8 cellular contexts compared by ENCODE assay signal in genomic region chr1:31645274-31645568, GRCh38. TPM values are rescaled to one million over a fixed set of nuclear protein-coding genes. Genes with fewer than 3 reads are reported as not detected.
A peak's percentile ranks its signal among the peaks of the same experiment; 100 is the strongest.
DNase-seq lines count a peak whose midpoint lies in the region; ATAC-seq, FAIRE-seq and TF ChIP-seq lines count a peak whose summit lies in the region.

No MANE protein-coding gene starts in this region.

- no peak overlapping the region for H2BK120ac ChIP-seq in neuronal stem cell (ENCODE audit: low read depth, low read length)

- peak overlapping the region; percentile 98 to 100 (median 100) for H3K27ac Mint-ChIP-seq in CD4-positive, alpha-beta memory T cell

- H3K36me3 Mint-ChIP-seq in CD4-positive, alpha-beta memory T cell, result peaks cover 0 to 11% of the 10 kb centered on the region in 2 donors

- ATAC-seq in GM21825 (IDR thresholded peaks at IDR 0.05; ENCODE audit: unreplicated experiment), result no peak

- H3K4me3 Mint-ChIP-seq in CD4-positive, alpha-beta memory T cell, result peak overlapping the region; percentile 97 to 100 (median 100)

- H2BK5ac ChIP-seq in neuronal stem cell (ENCODE audit: low read length), result no peak overlapping the region

- FAIRE-seq in GM19239 (lab: Jason Lieb, UNC), result no peak

- peak overlapping the region; percentile 81 for H3K4me2 ChIP-seq in neuronal stem cell (ENCODE audit: insufficient read depth, low read length, poor library complexity, severe bottlenecking)

- no peak overlapping the region for H2BK12ac ChIP-seq in neuronal stem cell (ENCODE audit: low read length)

- H2AK5ac ChIP-seq in neuronal stem cell (ENCODE audit: low read depth, low read length), result no peak overlapping the region

- no peak overlapping the region for H3K23ac ChIP-seq in neuronal stem cell (ENCODE audit: low read depth, low read length, poor library complexity)

- H3K36me3 ChIP-seq in CD4-positive, alpha-beta memory T cell (ENCODE audit: insufficient read depth, low read length), result no peaks in the 10 kb centered on the region
- H3K36me3 ChIP-seq in esophagus (ENCODE audit: control insufficient read depth in 2 of 2, insufficient read depth in 2 of 2, low read length in 1 of 2), result no peaks in the 10 kb centered on the region
- H3K36me3 ChIP-seq in neuronal stem cell (replicated peaks in 1 of 2; ENCODE audit: control insufficient read depth in 2 of 2, insufficient read depth in 2 of 2, low read length in 2 of 2), result no peaks in the 10 kb centered on the region

- intact Hi-C loops in CD4-positive, alpha-beta memory T cell (cut with micrococcal nuclease), result loop anchor here (10.0 kb wide), 1 partner anchor 1010 kb away; the partner anchor contains the start of genes RBBP4 and ZBTB8OS

- POLR2A ChIA-PET in CD4-positive, alpha-beta memory T cell (lab: Charles Lee; ENCODE audit: partially characterized antibody), result interaction anchor here (0.7 to 2.8 kb wide), 14 partner anchors 9 to 1006 kb away, joined by 3 to 14 read pairs (median 4); partner anchors contain the start of genes BSDC1, KHDRBS1, KPNA6 and PTP4A2
- POLR2A ChIA-PET in RWPE1 (lab: Yijun Ruan, JAX; ENCODE audit: low non-redundant PET), result interaction anchor here (0.6 to 1.4 kb wide), 2 partner anchors 12 to 17 kb away, joined by 3 to 5 read pairs; no protein-coding TSS in a partner anchor
- POLR2A ChIA-PET in HEK293T (lab: Yijun Ruan, JAX), result interaction anchor here (0.6 to 1.1 kb wide), 18 partner anchors 8 to 534 kb away, joined by 3 to 8 read pairs (median 3); partner anchors contain the start of gene TXLNA

- no peak overlapping the region for H3K9ac ChIP-seq in neuronal stem cell (ENCODE audit: low read depth, low read length, poor library complexity)

- H3K9me3 Mint-ChIP-seq in CD4-positive, alpha-beta memory T cell, result peaks cover 0 to 9% (median 0%) of the 10 kb centered on the region in 8 donors

- H3K79me1 ChIP-seq in neuronal stem cell (ENCODE audit: low read depth, low read length), result peaks cover 3% of the 10 kb centered on the region

- H3K27ac ChIP-seq in CD4-positive, alpha-beta memory T cell (ENCODE audit: low read depth, low read length), result peak overlapping the region; percentile 99
- H3K27ac ChIP-seq in RWPE1 (peak overlapping the region; percentile 97), esophagus (ENCODE audit: low read depth in 2 of 2, low read length in 1 of 2) (peak overlapping the region; percentile 88 to 99), neuronal stem cell (replicated peaks; ENCODE audit: low read length) (peak overlapping the region; percentile 94)

- peak overlapping the region; percentile 80 for H3K18ac ChIP-seq in neuronal stem cell (ENCODE audit: low read length)

- H3K4me3 ChIP-seq in CD4-positive, alpha-beta memory T cell (ENCODE audit: low read length in 2 of 2), result peak overlapping the region; percentile 72 to 74
- H3K4me3 ChIP-seq in esophagus (ENCODE audit: low read depth in 1 of 2, low read length in 2 of 2) (peak overlapping the region; percentile 85 to 90), neuronal stem cell (ENCODE audit: low read length in 2 of 2) (peak overlapping the region; percentile 61 to 97)

- H2AFZ ChIP-seq in neuronal stem cell (ENCODE audit: low read length), result peak overlapping the region; percentile 88

- H3K9me3 ChIP-seq in CD4-positive, alpha-beta memory T cell (ENCODE audit: control insufficient read depth in 1 of 2, low read length in 2 of 2), result no peaks in the 10 kb centered on the region
- no peaks in the 10 kb centered on the region for H3K9me3 ChIP-seq in esophagus (ENCODE audit: control insufficient read depth in 2 of 2, insufficient read depth in 1 of 2, low read depth in 1 of 2, low read length in 1 of 2)
- H3K9me3 ChIP-seq in neuronal stem cell (replicated peaks in 1 of 2; ENCODE audit: control insufficient read depth in 2 of 2, insufficient read depth in 1 of 2, low read depth in 1 of 2, low read length in 2 of 2), result no peaks in the 10 kb centered on the region

- H4K8ac ChIP-seq in neuronal stem cell (ENCODE audit: low read depth, low read length), result no peak overlapping the region

- no peak overlapping the region for H3K4ac ChIP-seq in neuronal stem cell (ENCODE audit: low read length)

- no peak overlapping the region for H2BK15ac ChIP-seq in neuronal stem cell (ENCODE audit: low read length)

- CTCF ChIA-PET in CD4-positive, alpha-beta memory T cell (lab: Charles Lee; ENCODE audit: partially characterized antibody), result interaction anchor here (0.8 to 3.2 kb wide), 5 partner anchors 12 to 463 kb away, joined by 3 to 13 read pairs (median 3); partner anchors contain the start of gene KPNA6
- CTCF ChIA-PET in RWPE1 (lab: Yijun Ruan, JAX) (interaction anchor here (0.6 to 0.8 kb wide), 2 partner anchors 18 to 258 kb away, joined by 3 read pairs; no protein-coding TSS in a partner anchor), HEK293T (lab: Yijun Ruan, JAX) (interaction anchor here (0.8 to 2.2 kb wide), 5 partner anchors 12 to 319 kb away, joined by 3 to 7 read pairs (median 4); no protein-coding TSS in a partner anchor)

- peak overlapping the region; percentile 46 for H4K91ac ChIP-seq in neuronal stem cell (ENCODE audit: low read depth, low read length, poor library complexity)

- peaks cover 23 to 43% (median 32%) of the 10 kb centered on the region in 4 donors for H3K4me1 Mint-ChIP-seq in CD4-positive, alpha-beta memory T cell

- no peaks in the 10 kb centered on the region for H3K27me3 ChIP-seq in CD4-positive, alpha-beta memory T cell (ENCODE audit: insufficient read depth, low read length)
- H3K27me3 ChIP-seq in esophagus (ENCODE audit: control insufficient read depth in 1 of 2, insufficient read depth in 2 of 2, low read length in 2 of 2) (no peaks in the 10 kb centered on the region), neuronal stem cell (ENCODE audit: control insufficient read depth in 3 of 3, insufficient read depth in 3 of 3, low read depth in 1 of 3, low read length in 3 of 3) (no peaks in the 10 kb centered on the region)

- TF ChIP-seq CTCF in RWPE1 (conservative IDR thresholded peaks at IDR 0.05; ENCODE audit: low read depth), result no peak

- DNase-seq in CD4-positive, alpha-beta memory T cell, result no peak
- DNase-seq in RWPE1 (ENCODE audit: low spot score), result no peak
- no peak for DNase-seq in neuronal stem cell (ENCODE audit: low spot score)
- DNase-seq in GM19239 (ENCODE audit: insufficient read length, low spot score), result no peak
- no peak for DNase-seq in HEK293T (ENCODE audit: extremely low spot score)
- no peak for DNase-seq in NCI-H748 (lab: John Stamatoyannopoulos, UW; ENCODE audit: unreplicated experiment)

- WGBS in esophagus, 2 donors, result 0 to 1% methylated on average over 11 of the region's 11 CpGs
- no CpG with 5 or more reads among the region's 11 CpGs for WGBS in neuronal stem cell (ENCODE audit: extremely low coverage in 2 of 2, insufficient read length in 2 of 2, insufficient replicate concordance in 1 of 2), 2 donors

- H3K14ac ChIP-seq in neuronal stem cell (ENCODE audit: low read length), result no peak overlapping the region

- no peaks in the 10 kb centered on the region for H3K27me3 Mint-ChIP-seq in CD4-positive, alpha-beta memory T cell

- H3K4me1 ChIP-seq in CD4-positive, alpha-beta memory T cell (ENCODE audit: insufficient read depth, low read length), result peaks cover 36% of the 10 kb centered on the region
- H3K4me1 ChIP-seq in esophagus (ENCODE audit: control insufficient read depth in 2 of 2, insufficient read depth in 2 of 2, low read length in 1 of 2) (no peaks in the 10 kb centered on the region), neuronal stem cell (ENCODE audit: control insufficient read depth in 2 of 2, insufficient read depth in 1 of 2, low read depth in 1 of 2, low read length in 2 of 2) (peaks cover 6 to 11% of the 10 kb centered on the region in 2 donors)

TF ChIP-seq in HEK293T, 16 proteins besides CTCF, POLR2A, EP300 and RAD21:
- TF ChIP-seq ZNF384 (IDR thresholded peaks at IDR 0.05) (no peak), BHLHE40 (IDR thresholded peaks at IDR 0.05; ENCODE audit: borderline replicate concordance) (no peak), TARDBP (IDR thresholded peaks at IDR 0.05) (no peak), PKNOX1 (IDR thresholded peaks at IDR 0.05) (no peak), LEF1 (IDR thresholded peaks at IDR 0.05; ENCODE audit: borderline replicate concordance) (no peak), L3MBTL2 (conservative IDR thresholded peaks at IDR 0.05) (no peak), ARNT (IDR thresholded peaks at IDR 0.05) (no peak), CTBP1 (IDR thresholded peaks at IDR 0.05; ENCODE audit: borderline replicate concordance) (no peak), FOXA1 (IDR thresholded peaks at IDR 0.05) (no peak), FOXK2 (IDR thresholded peaks at IDR 0.05) (no peak), HDGF (IDR thresholded peaks at IDR 0.05; ENCODE audit: borderline replicate concordance) (no peak), NFRKB (IDR thresholded peaks at IDR 0.05) (no peak), SP1 (IDR thresholded peaks at IDR 0.05) (no peak), FOXM1 (IDR thresholded peaks at IDR 0.05; ENCODE audit: borderline replicate concordance) (no peak), ELF4 (IDR thresholded peaks at IDR 0.05) (no peak)

RNA-seq across cellular contexts. Expression of gene PEF1, which starts 0.5 kb away (rescaled TPM):
- 10 to 100 TPM; 39.1 to 41.7 TPM for total RNA-seq in CD4-positive, alpha-beta memory T cell
- polyA plus RNA-seq in CD4-positive, alpha-beta memory T cell, result 100 to 1,000 TPM in 1 of 2 donors, 10 to 100 TPM in 1; 84.7 to 124 TPM
- polyA plus RNA-seq in esophagus, result 10 to 100 TPM; 38.6 to 62.0 TPM
- polyA plus RNA-seq in neuronal stem cell (2013, experiment 1 of 2), result 43.1 TPM
- polyA plus RNA-seq in neuronal stem cell (2013, experiment 2 of 2), result 43.8 TPM

RNA-seq across cellular contexts. Expression of gene HCRTR1, which starts 27.7 kb away (rescaled TPM):
- not detected for total RNA-seq in CD4-positive, alpha-beta memory T cell
- not detected for polyA plus RNA-seq in CD4-positive, alpha-beta memory T cell
- polyA plus RNA-seq in esophagus, result under 1 TPM in 1 of 2 donors, not detected in 1; 0.02 TPM
- polyA plus RNA-seq in neuronal stem cell (2013, experiment 1 of 2), result 0.28 TPM
- 0.22 TPM for polyA plus RNA-seq in neuronal stem cell (2013, experiment 2 of 2)

RNA-seq across cellular contexts. Expression of gene COL16A1, which starts 58.6 kb away (rescaled TPM):
- not detected for total RNA-seq in CD4-positive, alpha-beta memory T cell
- not detected for polyA plus RNA-seq in CD4-positive, alpha-beta memory T cell
- 10 to 100 TPM; 12.2 to 25.2 TPM for polyA plus RNA-seq in esophagus
- polyA plus RNA-seq in neuronal stem cell (2013, experiment 1 of 2), result 1.2 TPM
- 1.3 TPM for polyA plus RNA-seq in neuronal stem cell (2013, experiment 2 of 2)

Comparison
In these comparisons a context has a peak if more than half of its experiments do, and no peak if none do; other contexts are left out.
1. RNA of gene COL16A1, which starts 58.6 kb away (polyA plus RNA-seq): 12.2 to 25.2 TPM in esophagus; not detected in CD4-positive, alpha-beta memory T cell; every median in the first group is over 10 times any median in the second.
2. Peak in every context shown above with its lines, with median percentiles within 50 percentile points of each other: H3K27ac ChIP-seq and H3K4me3 ChIP-seq.